ENCODE assay signal across 9 cellular contexts in the genomic region with DNA sequence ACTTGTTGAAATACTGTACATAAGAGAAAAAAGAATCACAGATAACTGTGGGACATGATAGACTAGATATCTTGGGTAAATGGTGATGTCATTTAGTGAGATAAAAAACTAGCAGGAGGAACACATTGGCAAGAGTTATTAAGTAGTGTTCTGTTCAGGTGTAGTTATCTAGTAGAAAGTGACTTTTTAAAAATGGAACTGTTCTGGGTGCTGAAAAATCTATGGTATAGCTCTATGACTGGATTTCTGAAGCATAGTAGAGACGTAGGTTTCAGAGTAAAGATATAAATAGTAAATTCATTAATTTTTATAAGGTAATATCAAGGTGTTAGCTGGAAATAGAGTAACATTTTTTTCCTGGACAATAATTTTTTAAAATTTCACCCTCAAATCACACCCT.
"Had no signal": no experiment of that assay in that cellular context is flagged by ENCODE, and none has a peak within 500 bp of the region (broad histone marks: within the 10 kb centered on the region; RNA-seq: fewer than 3 reads in every experiment).

No MANE protein-coding gene starts in this region.

- ATAC-seq: GM23338, K562 had no signal

- H3K4me2 ChIP-seq: GM23338 had no signal

- FAIRE-seq: H1, H54, K562 had no signal

- H3K4me3 ChIP-seq: GM23338, K562 had no signal

- DNase-seq: H9, HCEC 1CT, HFFc6, KG1 had no signal

- H3K27ac ChIP-seq: HL-60 had no signal

- H2AFZ ChIP-seq: GM23338 had no signal
